In genomic region chr13:61135583-61135982, GRCh38 we compare ENCODE assay signal across 23 cellular contexts.
"Had no signal": no experiment of that assay in that cellular context is flagged by ENCODE, and none has a peak within 500 bp of the region (broad histone marks: within the 10 kb centered on the region; RNA-seq: fewer than 3 reads in every experiment).

No MANE protein-coding gene starts in this region.

- ATAC-seq: foreskin keratinocyte; left lung; lower lobe of right lung; naive thymus-derived CD4-positive, alpha-beta T cell; natural killer cell had no signal

- H3K4me1 ChIP-seq: foreskin keratinocyte, left lung, lower lobe of right lung had no signal

- H3K27ac ChIP-seq: coronary artery, dorsolateral prefrontal cortex, esophagus muscularis mucosa, foreskin keratinocyte, heart right ventricle, left lung, lower lobe of right lung had no signal

- DNase-seq: dermis blood vessel endothelial cell; dorsolateral prefrontal cortex; effector CD4-positive, alpha-beta T cell; effector memory CD4-positive, alpha-beta T cell; foreskin keratinocyte; glutamatergic neuron; head of caudate nucleus; heart right ventricle; hippocampal formation; left cardiac atrium; left lung; lower lobe of right lung; mesenchymal stem cell; midbrain; naive thymus-derived CD4-positive, alpha-beta T cell; natural killer cell had no signal

- H3K27me3 ChIP-seq: dorsolateral prefrontal cortex, esophagus muscularis mucosa, foreskin keratinocyte, heart right ventricle, left lung had no signal

- H3K36me3 ChIP-seq: esophagus muscularis mucosa, heart right ventricle, left lung, lower lobe of right lung had no signal

- FAIRE-seq: colon, endothelial cell of umbilical vein, frontal cortex, islet of Langerhans, keratinocyte had no signal

- H3K4me3 ChIP-seq: coronary artery, dorsolateral prefrontal cortex, esophagus muscularis mucosa, heart right ventricle, left lung, lower lobe of right lung had no signal

- H3K9me3 ChIP-seq: esophagus muscularis mucosa, left lung, lower lobe of right lung had no signal
